ENCODE assay signal across 8 cellular contexts in genomic region chr17:67800495-67800928, GRCh38. TPM values are rescaled to one million over a fixed set of nuclear protein-coding genes. Genes with fewer than 3 reads are reported as not detected.
A peak's percentile ranks its signal among the peaks of the same experiment; 100 is the strongest.
DNase-seq lines count a peak whose midpoint lies in the region; ATAC-seq and TF ChIP-seq lines count a peak whose summit lies in the region.

No MANE protein-coding gene starts in this region.

- no CpG with 5 or more reads among the region's 7 CpGs for WGBS in trophoblast cell (ENCODE audit: extremely low coverage, insufficient coverage, insufficient read length)

- H3K9me3 ChIP-seq in Peyer's patch: no peaks in the 10 kb centered on the region
- peaks cover 2% of the 10 kb centered on the region for H3K9me3 ChIP-seq in trophoblast cell (ENCODE audit: insufficient read depth, low read depth, low read length)

- no peak overlapping the region for H2BK12ac ChIP-seq in trophoblast cell (ENCODE audit: low read length)

- H3K23ac ChIP-seq in trophoblast cell (ENCODE audit: low read length): no peak overlapping the region

- no peaks in the 10 kb centered on the region for H3K36me3 ChIP-seq in KMS-11 (ENCODE audit: insufficient read depth)
- H3K36me3 ChIP-seq in Peyer's patch: no peaks in the 10 kb centered on the region
- no peaks in the 10 kb centered on the region for H3K36me3 ChIP-seq in trophoblast cell (ENCODE audit: control insufficient read depth in 1 of 2, insufficient read depth in 2 of 2, low read length in 2 of 2)

- H3K4ac ChIP-seq in trophoblast cell (ENCODE audit: low read depth, low read length): no peak overlapping the region

- no peak overlapping the region for H2AK5ac ChIP-seq in trophoblast cell (ENCODE audit: low read length)

- TF ChIP-seq CTCF in KMS-11 (conservative IDR thresholded peaks at IDR 0.05; ENCODE audit: low read depth, low read length) (peak; percentile 76), Peyer's patch (IDR thresholded peaks at IDR 0.05) (peak; percentile 50 to 79 (median 68)), glutamatergic neuron (IDR thresholded peaks at IDR 0.05; ENCODE audit: partially characterized antibody, unreplicated experiment) (peak; percentile 54)

- peak; percentile 77 for ATAC-seq in GM21381 (IDR thresholded peaks at IDR 0.05; ENCODE audit: unreplicated experiment)

- peak in 1 of 2 donors; percentile 8 for TF ChIP-seq POLR2A in Peyer's patch (IDR thresholded peaks at IDR 0.05)

- in situ Hi-C loops in Caki2 (cut with HindIII; ENCODE audit: low pct_unique_long_range_greater_than_20kb, low sequenced_read_pairs): no loop called here

- no peak overlapping the region for H3K18ac ChIP-seq in trophoblast cell (ENCODE audit: low read length)

- H3K4me3 ChIP-seq in KMS-11 (IDR thresholded peaks at IDR 0.05; ENCODE audit: insufficient read depth, low read depth, low read length) (no peak overlapping the region), Peyer's patch (no peak overlapping the region), trophoblast cell (ENCODE audit: low read depth, low read length) (no peak overlapping the region)

- CTCF ChIA-PET in activated naive CD4-positive, alpha-beta T cell treated with anti-CD3 and anti-CD28 coated beads, Interleukin-2, amount 10 ng/mL, durations not matched to agents 7 days and 5 days (lab: Charles Lee): interaction anchor here (0.6 to 1.6 kb wide), 5 partner anchors 8 to 359 kb away, joined by 3 to 5 read pairs (median 3); partner anchors contain the start of gene BPTF

- H3K27ac ChIP-seq in KMS-11 (no peak overlapping the region), Peyer's patch (no peak overlapping the region), trophoblast cell (ENCODE audit: low read depth, low read length) (no peak overlapping the region)

- H3K79me2 ChIP-seq in KMS-11 (ENCODE audit: insufficient read depth, low read depth) (no peaks in the 10 kb centered on the region), trophoblast cell (ENCODE audit: control insufficient read depth, insufficient read depth, low read length, poor library complexity) (no peaks in the 10 kb centered on the region)

- H2BK120ac ChIP-seq in trophoblast cell (ENCODE audit: insufficient read depth, low read length, poor library complexity): no peak overlapping the region

- H3K4me2 ChIP-seq in KMS-11 (no peak overlapping the region), trophoblast cell (ENCODE audit: low read length) (no peak overlapping the region)

- H4K8ac ChIP-seq in trophoblast cell (ENCODE audit: low read depth, low read length): no peak overlapping the region

- H4K20me1 ChIP-seq in KMS-11 (ENCODE audit: insufficient read depth): no peaks in the 10 kb centered on the region

- H2BK5ac ChIP-seq in trophoblast cell (ENCODE audit: low read depth, low read length, poor library complexity): no peak overlapping the region

- H3K14ac ChIP-seq in trophoblast cell (ENCODE audit: low read length): no peak overlapping the region

- H3K9ac ChIP-seq in KMS-11 (no peak overlapping the region), trophoblast cell (ENCODE audit: low read length) (no peak overlapping the region)

- H3K4me3 Mint-ChIP-seq in activated naive CD4-positive, alpha-beta T cell treated with anti-CD3 and anti-CD28 coated beads, Interleukin-2, amount 10 ng/mL, durations not matched to agents 7 days and 5 days: no peak overlapping the region
- no peak overlapping the region for H3K4me3 Mint-ChIP-seq in glutamatergic neuron (ENCODE audit: unreplicated experiment)

- no peak overlapping the region for H4K91ac ChIP-seq in trophoblast cell (ENCODE audit: low read depth, low read length)

- no peaks in the 10 kb centered on the region for H3K27me3 ChIP-seq in KMS-11 (ENCODE audit: insufficient read depth, low read depth)
- H3K27me3 ChIP-seq in Peyer's patch: no peaks in the 10 kb centered on the region
- no peaks in the 10 kb centered on the region for H3K27me3 ChIP-seq in trophoblast cell (ENCODE audit: insufficient read depth, low read length)

- H3K4me1 Mint-ChIP-seq in activated naive CD4-positive, alpha-beta T cell treated with anti-CD3 and anti-CD28 coated beads, Interleukin-2, amount 10 ng/mL, durations not matched to agents 7 days and 5 days: no peaks in the 10 kb centered on the region
- H3K4me1 Mint-ChIP-seq in glutamatergic neuron (ENCODE audit: low read depth, unreplicated experiment): peaks cover 2% of the 10 kb centered on the region

- no peaks in the 10 kb centered on the region for H3K79me1 ChIP-seq in trophoblast cell (ENCODE audit: low read length)

- no peak overlapping the region for H4K12ac ChIP-seq in trophoblast cell (ENCODE audit: low read depth, low read length)

- H3K4me1 ChIP-seq in KMS-11 (ENCODE audit: low read depth, poor library complexity, severe bottlenecking) (no peaks in the 10 kb centered on the region), Peyer's patch (no peaks in the 10 kb centered on the region), trophoblast cell (ENCODE audit: control insufficient read depth in 1 of 2, insufficient read depth in 2 of 2, low read length in 2 of 2) (no peaks in the 10 kb centered on the region)

- H3K36me3 Mint-ChIP-seq in activated naive CD4-positive, alpha-beta T cell treated with anti-CD3 and anti-CD28 coated beads, Interleukin-2, amount 10 ng/mL, durations not matched to agents 7 days and 5 days: no peaks in the 10 kb centered on the region
- H3K36me3 Mint-ChIP-seq in glutamatergic neuron (ENCODE audit: unreplicated experiment): no peaks in the 10 kb centered on the region

- no peak overlapping the region for H3K27ac Mint-ChIP-seq in activated naive CD4-positive, alpha-beta T cell treated with anti-CD3 and anti-CD28 coated beads, Interleukin-2, amount 10 ng/mL, durations not matched to agents 7 days and 5 days
- no peak overlapping the region for H3K27ac Mint-ChIP-seq in glutamatergic neuron (ENCODE audit: unreplicated experiment)

- H3K9me3 Mint-ChIP-seq in activated naive CD4-positive, alpha-beta T cell treated with anti-CD3 and anti-CD28 coated beads, Interleukin-2, amount 10 ng/mL, durations not matched to agents 7 days and 5 days: no peaks in the 10 kb centered on the region
- no peaks in the 10 kb centered on the region for H3K9me3 Mint-ChIP-seq in glutamatergic neuron (ENCODE audit: unreplicated experiment)

- DNase-seq in Caki2 (ENCODE audit: low read depth): peak; percentile 32
- DNase-seq in Peyer's patch: peak; percentile 79 to 92 (median 86)
- DNase-seq in activated naive CD4-positive, alpha-beta T cell treated with anti-CD3 and anti-CD28 coated beads, Interleukin-2, amount 10 ng/mL, durations not matched to agents 7 days and 5 days: peak; percentile 64
- DNase-seq in glutamatergic neuron: peak; percentile 82
- peak; percentile 73 to 84 for DNase-seq in trophoblast cell
- DNase-seq in NCI-H1105 (lab: John Stamatoyannopoulos, UW): no peak

- H2AFZ ChIP-seq in KMS-11 (ENCODE audit: low read depth) (0 out of 2 replicates have a peak overlapping the region, but pooled peaks have one; percentile 4), trophoblast cell (ENCODE audit: insufficient read depth, low read length, poor library complexity) (no peak overlapping the region)

- H3K27me3 Mint-ChIP-seq in activated naive CD4-positive, alpha-beta T cell treated with anti-CD3 and anti-CD28 coated beads, Interleukin-2, amount 10 ng/mL, durations not matched to agents 7 days and 5 days: peaks cover 27% of the 10 kb centered on the region
- peaks cover 2% of the 10 kb centered on the region for H3K27me3 Mint-ChIP-seq in glutamatergic neuron (ENCODE audit: unreplicated experiment)

RNA-seq across cellular contexts. Expression of gene BPTF, which starts 24.8 kb away (rescaled TPM):
- total RNA-seq in Caki2 (2014; rRNA removed; shearing (Covaris generic); ENCODE audit: low replicate concordance): 7.4 and 29.8 TPM in 2 replicates
- total RNA-seq in Peyer's patch (100 to 1,000 TPM in 2 of 4 donors, 10 to 100 TPM in 2; 70.2 to 305 (median 109) TPM), glutamatergic neuron (ENCODE audit: unreplicated experiment) (146 TPM)
- 42.2 and 45.2 TPM in 2 replicates for polyA plus RNA-seq in trophoblast cell (2013)
